In genomic region chr14:73725116-73726024, GRCh38 we compare ENCODE assay signal across 1 cellular context.
A peak's percentile ranks its signal among the peaks of the same experiment; 100 is the strongest.
TF ChIP-seq lines count a peak whose summit lies in the region.

No MANE protein-coding gene starts in this region.

TF ChIP-seq in IMR-90, 13 proteins besides CTCF, POLR2A, EP300 and RAD21 (continued from another document):
- TF ChIP-seq MAZ (IDR thresholded peaks at IDR 0.05; ENCODE audit: borderline replicate concordance, low read depth, low read length) (peak; percentile 80; the same call in 1 of the 2 replicates), FOS (IDR thresholded peaks at IDR 0.05; ENCODE audit: low read depth, low read length) (peak; percentile 47; the same call in 1 of the 2 replicates), NFE2L2 (IDR thresholded peaks at IDR 0.05; ENCODE audit: low read depth, low read length) (peak; percentile 69)
TF ChIP-seq in IMR-90: peak in this region for 3.
